9 cellular contexts compared by ENCODE assay signal in the genomic region with DNA sequence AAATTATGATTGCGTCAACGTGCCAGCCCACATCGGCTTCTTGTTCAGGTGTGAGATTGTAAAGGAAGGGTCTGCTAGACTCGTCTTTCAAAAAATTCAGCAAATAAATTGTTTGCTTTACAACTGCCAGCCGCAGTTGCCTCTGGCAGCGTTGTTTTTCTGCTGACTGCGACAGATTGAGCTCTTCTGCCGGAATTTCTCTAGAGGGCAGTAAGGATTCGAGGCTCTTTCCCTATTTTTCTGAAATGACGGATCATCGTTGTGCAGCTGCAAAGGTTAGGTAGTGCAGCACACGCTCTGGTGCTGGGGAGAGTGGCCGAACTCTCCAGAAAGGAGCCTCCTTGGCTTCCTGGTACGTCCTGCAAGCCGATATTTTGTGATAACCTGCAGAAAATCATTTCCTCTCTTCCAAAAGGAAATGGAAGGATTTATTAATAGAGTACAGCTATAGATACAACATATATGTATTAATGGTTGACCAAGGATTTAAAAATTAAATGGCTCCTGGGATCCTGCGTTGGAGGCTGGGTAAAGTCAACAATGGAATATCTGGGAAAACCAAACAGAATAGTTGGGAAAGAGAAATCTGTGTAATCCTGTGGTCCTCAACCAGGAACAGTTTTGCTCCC.
DNase-seq lines count a peak whose midpoint lies in the region; ATAC-seq and TF ChIP-seq lines count a peak whose summit lies in the region.
"Had no signal": no experiment of that assay in that cellular context is flagged by ENCODE, and none has a peak within 500 bp of the region (broad histone marks: within the 10 kb centered on the region; RNA-seq: fewer than 3 reads in every experiment).

No MANE protein-coding gene starts in this region.

- H3K27me3 ChIP-seq in heart left ventricle: peaks cover 0 to 7% (median 0%) of the 10 kb centered on the region in 9 donors
- 0 out of 2 replicates have a peak, but pooled peaks cover 2% of the 10 kb centered on the region for H3K27me3 ChIP-seq in Panc1 (ENCODE audit: control insufficient read depth, insufficient read depth, low read length)

- H3K4me3 ChIP-seq in heart left ventricle (no peak overlapping the region), Panc1 (ENCODE audit: low read depth in 2 of 2, low read length in 2 of 2) (peak overlapping the region in 1 of 2 experiments; percentile 33; a peak in 2 of 4 replicates), fibroblast of the aortic adventitia (ENCODE audit: low read depth, low read length) (no peak overlapping the region), retinal pigment epithelial cell (ENCODE audit: low read length) (no peak overlapping the region)
- H3K4me3 ChIP-seq: skin epidermis had no signal

- no TSS peak for BruUV-seq in Panc1 (replicated peaks; lab: Mats Ljungman, UMichigan)

- ATAC-seq in heart left ventricle (peak in 1 of 4 donors; percentile 33), Right ventricle myocardium inferior (no peak), Panc1 (peak; percentile 92), HG03175 (IDR thresholded peaks at IDR 0.05; ENCODE audit: unreplicated experiment) (no peak)

- DNase-seq in heart left ventricle (no peak), Right ventricle myocardium inferior (ENCODE audit: missing footprints) (no peak), Panc1 (ENCODE audit: low read depth, low spot score) (peak; percentile 20), fibroblast of the aortic adventitia (ENCODE audit: low read depth) (peak; percentile 13), retinal pigment epithelial cell (ENCODE audit: low read depth) (no peak)
- no peak for DNase-seq in stimulated activated CD8-positive, alpha-beta memory T cell treated with anti-CD3 and anti-CD28 coated beads, Interleukin-4, amount 100 ng/mL, for 48 hours
- no peak for DNase-seq in stimulated activated naive CD4-positive, alpha-beta T cell treated with Interleukin-2 at 50 U/mL for 16 hours (lab: John Stamatoyannopoulos, UW)

- H3K36me3 ChIP-seq in heart left ventricle (no peaks in the 10 kb centered on the region), Panc1 (ENCODE audit: control insufficient read depth, insufficient read depth, low read length) (no peaks in the 10 kb centered on the region)

- CTCF ChIA-PET in Panc1 (lab: Charles Lee): interaction anchor here (0.5 kb wide), 1 partner anchor 861 kb away, joined by 5 read pairs; no protein-coding TSS in a partner anchor

- TF ChIP-seq CTCF in heart left ventricle (IDR thresholded peaks at IDR 0.05) (peak in 9 of 12 donors; percentile 7 to 49 (median 24)), Panc1 (IDR thresholded peaks at IDR 0.05) (peak; percentile 82), fibroblast of the aortic adventitia (IDR thresholded peaks at IDR 0.05; ENCODE audit: insufficient read depth, low read length) (peak; percentile 32), retinal pigment epithelial cell (conservative IDR thresholded peaks at IDR 0.05; ENCODE audit: low read depth, low read length) (peak; percentile 59)

- in situ Hi-C loops in Panc1 (cut with HindIII; ENCODE audit: low pct_unique_long_range_greater_than_20kb, low sequenced_read_pairs): no loop called here

- POLR2A ChIA-PET in Panc1 (lab: Charles Lee): no interaction called here

- intact Hi-C loops in heart left ventricle (cut with DNase I) (loop anchor here (2.0 to 10.0 kb wide), 12 partner anchors 63 to 1631 kb away; no protein-coding TSS in a partner anchor), Right ventricle myocardium inferior (cut with DNase I) (loop anchor here (10.0 kb wide), 1 partner anchor 901 kb away; no protein-coding TSS in a partner anchor), Panc1 (cut with micrococcal nuclease; ENCODE audit: unreplicated experiment) (loop anchor here (5.0 kb wide), 2 partner anchors 904 to 1234 kb away; no protein-coding TSS in a partner anchor)

- whole genome bisulfite sequencing in heart left ventricle, 4 donors: 27 to 34% (median 29%) methylated on average over 16 of the region's 16 CpGs

- H3K4me1 ChIP-seq in heart left ventricle (peaks cover 0 to 9% (median 0%) of the 10 kb centered on the region in 12 donors), Panc1 (ENCODE audit: control insufficient read depth, insufficient read depth, low read length) (peaks cover 11% of the 10 kb centered on the region; the same call in 1 of the 2 replicates)

- TF ChIP-seq POLR2A in heart left ventricle (IDR thresholded peaks at IDR 0.05): no peak

- H3K27ac ChIP-seq in heart left ventricle (no peak overlapping the region), Panc1 (ENCODE audit: low read length) (no peak overlapping the region)
- H3K27ac ChIP-seq: skin epidermis had no signal

- H3K9me3 ChIP-seq in heart left ventricle (peaks cover 0 to 4% (median 0%) of the 10 kb centered on the region in 12 donors), Panc1 (ENCODE audit: control insufficient read depth, insufficient read depth, low read depth, low read length) (no peaks in the 10 kb centered on the region)

Comparison
In these comparisons a context has a peak if more than half of its experiments do, and no peak if none do; other contexts are left out.
1. DNase-seq: peak in Panc1 (single experiment) and fibroblast of the aortic adventitia (single experiment); none in heart left ventricle (0 of 5), Right ventricle myocardium inferior (single experiment), retinal pigment epithelial cell (single experiment), stimulated activated CD8-positive, alpha-beta memory T cell treated with anti-CD3 and anti-CD28 coated beads, Interleukin-4, amount 100 ng/mL, for 48 hours (single experiment) and stimulated activated naive CD4-positive, alpha-beta T cell treated with Interleukin-2 at 50 U/mL for 16 hours (single experiment).
2. CTCF ChIP-seq: peak in every context shown above with its lines; median percentile 82 in Panc1; 59 in retinal pigment epithelial cell; 32 in fibroblast of the aortic adventitia; 24 in heart left ventricle.